In the genomic region with DNA sequence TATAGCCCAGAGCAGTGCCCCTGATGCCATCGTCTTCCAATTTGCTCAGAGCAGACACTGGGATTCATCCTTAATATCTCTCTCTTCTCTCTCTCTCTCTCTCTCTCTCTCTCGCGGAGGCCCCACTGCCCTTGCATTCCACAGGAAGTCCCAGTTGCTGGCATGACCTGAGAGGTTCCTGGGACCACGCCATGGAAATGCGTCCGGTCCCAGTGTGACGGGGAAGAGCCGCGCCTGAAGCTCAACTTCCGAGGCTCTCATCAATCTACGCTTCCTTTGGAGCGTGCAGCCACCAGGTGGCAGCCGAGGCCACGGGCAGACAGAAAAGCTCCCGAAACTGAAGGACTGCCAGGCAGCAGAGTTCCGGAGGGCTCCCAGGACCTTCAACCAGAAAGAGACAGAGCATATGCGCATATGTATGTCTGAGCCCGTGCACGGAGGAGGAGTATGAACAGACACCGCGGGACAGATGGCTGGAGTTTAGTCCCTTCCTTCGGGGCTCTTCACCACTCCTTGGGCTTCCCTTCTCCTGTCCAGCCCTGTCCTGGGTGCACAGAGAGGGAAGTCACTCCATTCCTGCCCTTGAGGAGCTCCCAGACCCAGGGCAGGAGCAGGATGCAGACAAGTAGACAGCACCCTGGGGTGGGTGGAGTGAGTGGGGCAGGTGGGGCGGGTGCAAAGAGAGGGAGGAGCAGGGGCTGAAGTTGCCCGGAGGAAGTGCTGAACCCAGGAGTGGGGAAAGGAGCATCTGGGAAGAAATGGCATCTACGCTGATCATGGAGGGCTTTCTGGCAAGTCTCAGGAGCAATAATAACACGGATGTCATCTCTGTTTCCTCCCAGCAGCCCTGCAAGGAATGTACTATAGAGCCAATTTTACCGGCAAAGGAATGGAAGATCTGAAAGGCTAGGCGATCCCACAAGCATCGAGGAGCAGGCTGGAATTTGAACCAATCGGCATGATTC, we compare ENCODE assay signal across 1 cellular context.
TF ChIP-seq lines count a peak whose summit lies in the region.

No MANE protein-coding gene starts in this region.

TF ChIP-seq in HepG2, 621 proteins besides CTCF, POLR2A, EP300 and RAD21 (continued from another document and continues in another):
- TF ChIP-seq KMT2A (CRISPR knock-in tag; IDR thresholded peaks at IDR 0.05): 0 out of 2 replicates have a peak, but pooled peaks have one; percentile 28
- no peak for TF ChIP-seq ZNF670 (CRISPR knock-in tag; IDR thresholded peaks at IDR 0.05; ENCODE audit: borderline replicate concordance)
- TF ChIP-seq ATRX (CRISPR knock-in tag; IDR thresholded peaks at IDR 0.05; ENCODE audit: borderline replicate concordance): no peak
- peak; percentile 42; the same call in 1 of the 2 replicates for TF ChIP-seq KDM5B (CRISPR knock-in tag; IDR thresholded peaks at IDR 0.05; ENCODE audit: borderline replicate concordance)
- peak; percentile 49; the same call in 1 of the 2 replicates for TF ChIP-seq ZFP41 (CRISPR knock-in tag; IDR thresholded peaks at IDR 0.05; ENCODE audit: borderline replicate concordance)
- no peak for TF ChIP-seq ZNF775 (CRISPR knock-in tag; IDR thresholded peaks at IDR 0.05; ENCODE audit: borderline replicate concordance)
- TF ChIP-seq SNAPC2 (CRISPR knock-in tag; IDR thresholded peaks at IDR 0.05): no peak
- TF ChIP-seq, protein P1, sequence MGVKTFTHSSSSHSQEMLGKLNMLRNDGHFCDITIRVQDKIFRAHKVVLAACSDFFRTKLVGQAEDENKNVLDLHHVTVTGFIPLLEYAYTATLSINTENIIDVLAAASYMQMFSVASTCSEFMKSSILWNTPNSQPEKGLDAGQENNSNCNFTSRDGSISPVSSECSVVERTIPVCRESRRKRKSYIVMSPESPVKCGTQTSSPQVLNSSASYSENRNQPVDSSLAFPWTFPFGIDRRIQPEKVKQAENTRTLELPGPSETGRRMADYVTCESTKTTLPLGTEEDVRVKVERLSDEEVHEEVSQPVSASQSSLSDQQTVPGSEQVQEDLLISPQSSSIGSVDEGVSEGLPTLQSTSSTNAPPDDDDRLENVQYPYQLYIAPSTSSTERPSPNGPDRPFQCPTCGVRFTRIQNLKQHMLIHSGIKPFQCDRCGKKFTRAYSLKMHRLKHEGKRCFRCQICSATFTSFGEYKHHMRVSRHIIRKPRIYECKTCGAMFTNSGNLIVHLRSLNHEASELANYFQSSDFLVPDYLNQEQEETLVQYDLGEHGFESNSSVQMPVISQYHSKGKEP (CRISPR knock-in tag; IDR thresholded peaks at IDR 0.05): no peak
- peak; percentile 58; the same call in 1 of the 2 replicates for TF ChIP-seq YEATS2 (CRISPR knock-in tag; IDR thresholded peaks at IDR 0.05; ENCODE audit: borderline replicate concordance)
- TF ChIP-seq NFE2L1 (CRISPR knock-in tag; IDR thresholded peaks at IDR 0.05; ENCODE audit: borderline replicate concordance): no peak
- no peak for TF ChIP-seq ZNF547 (CRISPR knock-in tag; IDR thresholded peaks at IDR 0.05)
- no peak for TF ChIP-seq SOX6 (IDR thresholded peaks at IDR 0.05)
- TF ChIP-seq SOX6 (CRISPR knock-in tag; IDR thresholded peaks at IDR 0.05): peak; percentile 50; the same call in 1 of the 2 replicates
- TF ChIP-seq, protein P2, sequence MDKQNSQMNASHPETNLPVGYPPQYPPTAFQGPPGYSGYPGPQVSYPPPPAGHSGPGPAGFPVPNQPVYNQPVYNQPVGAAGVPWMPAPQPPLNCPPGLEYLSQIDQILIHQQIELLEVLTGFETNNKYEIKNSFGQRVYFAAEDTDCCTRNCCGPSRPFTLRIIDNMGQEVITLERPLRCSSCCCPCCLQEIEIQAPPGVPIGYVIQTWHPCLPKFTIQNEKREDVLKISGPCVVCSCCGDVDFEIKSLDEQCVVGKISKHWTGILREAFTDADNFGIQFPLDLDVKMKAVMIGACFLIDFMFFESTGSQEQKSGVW (CRISPR knock-in tag; IDR thresholded peaks at IDR 0.05; ENCODE audit: borderline replicate concordance): no peak
- TF ChIP-seq ZSCAN9 (CRISPR knock-in tag; IDR thresholded peaks at IDR 0.05; ENCODE audit: borderline replicate concordance): 0 out of 2 replicates have a peak, but pooled peaks have one; percentile 36
- peak; percentile 29; the same call in 1 of the 2 replicates for TF ChIP-seq FOXA3 (CRISPR knock-in tag; IDR thresholded peaks at IDR 0.05)
- TF ChIP-seq ZMYM3 (CRISPR knock-in tag; IDR thresholded peaks at IDR 0.05): peak; percentile 20; the same call in 1 of the 2 replicates
- TF ChIP-seq ZNF619 (CRISPR knock-in tag; IDR thresholded peaks at IDR 0.05): 0 out of 2 replicates have a peak, but pooled peaks have one; percentile 59
- TF ChIP-seq ZNF121 (CRISPR knock-in tag; IDR thresholded peaks at IDR 0.05): no peak
- peak; percentile 39; the same call in 1 of the 2 replicates for TF ChIP-seq TSC22D2 (CRISPR knock-in tag; IDR thresholded peaks at IDR 0.05; ENCODE audit: borderline replicate concordance)
- peak; percentile 78; the same call in 1 of the 2 replicates for TF ChIP-seq ZBTB21 (CRISPR knock-in tag; IDR thresholded peaks at IDR 0.05)
- TF ChIP-seq ZNF703 (CRISPR knock-in tag; IDR thresholded peaks at IDR 0.05; ENCODE audit: borderline replicate concordance): no peak
- TF ChIP-seq, protein P3, sequence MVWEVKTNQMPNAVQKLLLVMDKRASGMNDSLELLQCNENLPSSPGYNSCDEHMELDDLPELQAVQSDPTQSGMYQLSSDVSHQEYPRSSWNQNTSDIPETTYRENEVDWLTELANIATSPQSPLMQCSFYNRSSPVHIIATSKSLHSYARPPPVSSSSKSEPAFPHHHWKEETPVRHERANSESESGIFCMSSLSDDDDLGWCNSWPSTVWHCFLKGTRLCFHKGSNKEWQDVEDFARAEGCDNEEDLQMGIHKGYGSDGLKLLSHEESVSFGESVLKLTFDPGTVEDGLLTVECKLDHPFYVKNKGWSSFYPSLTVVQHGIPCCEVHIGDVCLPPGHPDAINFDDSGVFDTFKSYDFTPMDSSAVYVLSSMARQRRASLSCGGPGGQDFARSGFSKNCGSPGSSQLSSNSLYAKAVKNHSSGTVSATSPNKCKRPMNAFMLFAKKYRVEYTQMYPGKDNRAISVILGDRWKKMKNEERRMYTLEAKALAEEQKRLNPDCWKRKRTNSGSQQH (CRISPR knock-in tag; IDR thresholded peaks at IDR 0.05; ENCODE audit: low read depth): peak; percentile 66; the same call in 1 of the 2 replicates
- TF ChIP-seq, protein P4, sequence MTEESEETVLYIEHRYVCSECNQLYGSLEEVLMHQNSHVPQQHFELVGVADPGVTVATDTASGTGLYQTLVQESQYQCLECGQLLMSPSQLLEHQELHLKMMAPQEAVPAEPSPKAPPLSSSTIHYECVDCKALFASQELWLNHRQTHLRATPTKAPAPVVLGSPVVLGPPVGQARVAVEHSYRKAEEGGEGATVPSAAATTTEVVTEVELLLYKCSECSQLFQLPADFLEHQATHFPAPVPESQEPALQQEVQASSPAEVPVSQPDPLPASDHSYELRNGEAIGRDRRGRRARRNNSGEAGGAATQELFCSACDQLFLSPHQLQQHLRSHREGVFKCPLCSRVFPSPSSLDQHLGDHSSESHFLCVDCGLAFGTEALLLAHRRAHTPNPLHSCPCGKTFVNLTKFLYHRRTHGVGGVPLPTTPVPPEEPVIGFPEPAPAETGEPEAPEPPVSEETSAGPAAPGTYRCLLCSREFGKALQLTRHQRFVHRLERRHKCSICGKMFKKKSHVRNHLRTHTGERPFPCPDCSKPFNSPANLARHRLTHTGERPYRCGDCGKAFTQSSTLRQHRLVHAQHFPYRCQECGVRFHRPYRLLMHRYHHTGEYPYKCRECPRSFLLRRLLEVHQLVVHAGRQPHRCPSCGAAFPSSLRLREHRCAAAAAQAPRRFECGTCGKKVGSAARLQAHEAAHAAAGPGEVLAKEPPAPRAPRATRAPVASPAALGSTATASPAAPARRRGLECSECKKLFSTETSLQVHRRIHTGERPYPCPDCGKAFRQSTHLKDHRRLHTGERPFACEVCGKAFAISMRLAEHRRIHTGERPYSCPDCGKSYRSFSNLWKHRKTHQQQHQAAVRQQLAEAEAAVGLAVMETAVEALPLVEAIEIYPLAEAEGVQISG (CRISPR knock-in tag; IDR thresholded peaks at IDR 0.05): peak; percentile 54
- peak; percentile 70 for TF ChIP-seq SMC3 (IDR thresholded peaks at IDR 0.05; ENCODE audit: low read length)
- TF ChIP-seq MZF1 (CRISPR knock-in tag; IDR thresholded peaks at IDR 0.05; ENCODE audit: borderline replicate concordance): no peak
- TF ChIP-seq, protein P5, sequence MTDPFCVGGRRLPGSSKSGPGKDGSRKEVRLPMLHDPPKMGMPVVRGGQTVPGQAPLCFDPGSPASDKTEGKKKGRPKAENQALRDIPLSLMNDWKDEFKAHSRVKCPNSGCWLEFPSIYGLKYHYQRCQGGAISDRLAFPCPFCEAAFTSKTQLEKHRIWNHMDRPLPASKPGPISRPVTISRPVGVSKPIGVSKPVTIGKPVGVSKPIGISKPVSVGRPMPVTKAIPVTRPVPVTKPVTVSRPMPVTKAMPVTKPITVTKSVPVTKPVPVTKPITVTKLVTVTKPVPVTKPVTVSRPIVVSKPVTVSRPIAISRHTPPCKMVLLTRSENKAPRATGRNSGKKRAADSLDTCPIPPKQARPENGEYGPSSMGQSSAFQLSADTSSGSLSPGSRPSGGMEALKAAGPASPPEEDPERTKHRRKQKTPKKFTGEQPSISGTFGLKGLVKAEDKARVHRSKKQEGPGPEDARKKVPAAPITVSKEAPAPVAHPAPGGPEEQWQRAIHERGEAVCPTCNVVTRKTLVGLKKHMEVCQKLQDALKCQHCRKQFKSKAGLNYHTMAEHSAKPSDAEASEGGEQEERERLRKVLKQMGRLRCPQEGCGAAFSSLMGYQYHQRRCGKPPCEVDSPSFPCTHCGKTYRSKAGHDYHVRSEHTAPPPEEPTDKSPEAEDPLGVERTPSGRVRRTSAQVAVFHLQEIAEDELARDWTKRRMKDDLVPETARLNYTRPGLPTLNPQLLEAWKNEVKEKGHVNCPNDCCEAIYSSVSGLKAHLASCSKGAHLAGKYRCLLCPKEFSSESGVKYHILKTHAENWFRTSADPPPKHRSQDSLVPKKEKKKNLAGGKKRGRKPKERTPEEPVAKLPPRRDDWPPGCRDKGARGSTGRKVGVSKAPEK (CRISPR knock-in tag; IDR thresholded peaks at IDR 0.05; ENCODE audit: borderline replicate concordance): 0 out of 2 replicates have a peak, but pooled peaks have one; percentile 68
- TF ChIP-seq, protein P6, sequence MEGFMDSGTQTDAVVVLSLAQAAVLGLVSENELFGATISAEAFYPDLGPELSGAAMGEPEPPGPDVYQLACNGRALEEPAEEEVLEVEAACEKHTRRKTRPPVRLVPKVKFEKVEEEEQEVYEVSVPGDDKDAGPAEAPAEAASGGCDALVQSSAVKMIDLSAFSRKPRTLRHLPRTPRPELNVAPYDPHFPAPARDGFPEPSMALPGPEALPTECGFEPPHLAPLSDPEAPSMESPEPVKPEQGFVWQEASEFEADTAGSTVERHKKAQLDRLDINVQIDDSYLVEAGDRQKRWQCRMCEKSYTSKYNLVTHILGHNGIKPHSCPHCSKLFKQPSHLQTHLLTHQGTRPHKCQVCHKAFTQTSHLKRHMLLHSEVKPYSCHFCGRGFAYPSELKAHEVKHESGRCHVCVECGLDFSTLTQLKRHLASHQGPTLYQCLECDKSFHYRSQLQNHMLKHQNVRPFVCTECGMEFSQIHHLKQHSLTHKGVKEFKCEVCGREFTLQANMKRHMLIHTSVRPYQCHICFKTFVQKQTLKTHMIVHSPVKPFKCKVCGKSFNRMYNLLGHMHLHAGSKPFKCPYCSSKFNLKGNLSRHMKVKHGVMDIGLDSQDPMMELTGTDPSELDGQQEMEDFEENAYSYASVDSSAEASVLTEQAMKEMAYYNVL (CRISPR knock-in tag; IDR thresholded peaks at IDR 0.05; ENCODE audit: borderline replicate concordance): peak; percentile 74; the same call in 1 of the 2 replicates
- TF ChIP-seq GPN1 (CRISPR knock-in tag; IDR thresholded peaks at IDR 0.05; ENCODE audit: borderline replicate concordance): no peak
- TF ChIP-seq, protein P7, sequence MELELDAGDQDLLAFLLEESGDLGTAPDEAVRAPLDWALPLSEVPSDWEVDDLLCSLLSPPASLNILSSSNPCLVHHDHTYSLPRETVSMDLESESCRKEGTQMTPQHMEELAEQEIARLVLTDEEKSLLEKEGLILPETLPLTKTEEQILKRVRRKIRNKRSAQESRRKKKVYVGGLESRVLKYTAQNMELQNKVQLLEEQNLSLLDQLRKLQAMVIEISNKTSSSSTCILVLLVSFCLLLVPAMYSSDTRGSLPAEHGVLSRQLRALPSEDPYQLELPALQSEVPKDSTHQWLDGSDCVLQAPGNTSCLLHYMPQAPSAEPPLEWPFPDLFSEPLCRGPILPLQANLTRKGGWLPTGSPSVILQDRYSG (CRISPR knock-in tag; IDR thresholded peaks at IDR 0.05): 0 out of 2 replicates have a peak, but pooled peaks have one; percentile 44
- no peak for TF ChIP-seq ZNF660 (CRISPR knock-in tag; IDR thresholded peaks at IDR 0.05; ENCODE audit: borderline replicate concordance, low read depth)
- TF ChIP-seq, protein P8, sequence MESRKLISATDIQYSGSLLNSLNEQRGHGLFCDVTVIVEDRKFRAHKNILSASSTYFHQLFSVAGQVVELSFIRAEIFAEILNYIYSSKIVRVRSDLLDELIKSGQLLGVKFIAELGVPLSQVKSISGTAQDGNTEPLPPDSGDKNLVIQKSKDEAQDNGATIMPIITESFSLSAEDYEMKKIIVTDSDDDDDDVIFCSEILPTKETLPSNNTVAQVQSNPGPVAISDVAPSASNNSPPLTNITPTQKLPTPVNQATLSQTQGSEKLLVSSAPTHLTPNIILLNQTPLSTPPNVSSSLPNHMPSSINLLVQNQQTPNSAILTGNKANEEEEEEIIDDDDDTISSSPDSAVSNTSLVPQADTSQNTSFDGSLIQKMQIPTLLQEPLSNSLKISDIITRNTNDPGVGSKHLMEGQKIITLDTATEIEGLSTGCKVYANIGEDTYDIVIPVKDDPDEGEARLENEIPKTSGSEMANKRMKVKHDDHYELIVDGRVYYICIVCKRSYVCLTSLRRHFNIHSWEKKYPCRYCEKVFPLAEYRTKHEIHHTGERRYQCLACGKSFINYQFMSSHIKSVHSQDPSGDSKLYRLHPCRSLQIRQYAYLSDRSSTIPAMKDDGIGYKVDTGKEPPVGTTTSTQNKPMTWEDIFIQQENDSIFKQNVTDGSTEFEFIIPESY (CRISPR knock-in tag; IDR thresholded peaks at IDR 0.05): peak; percentile 49; the same call in 1 of the 2 replicates
- TF ChIP-seq IRF2 (CRISPR knock-in tag; IDR thresholded peaks at IDR 0.05): peak; percentile 87; the same call in 1 of the 2 replicates
- TF ChIP-seq CC2D1A (CRISPR knock-in tag; IDR thresholded peaks at IDR 0.05): no peak
- peak; percentile 95 for TF ChIP-seq KAT8 (CRISPR knock-in tag; IDR thresholded peaks at IDR 0.05)
- peak; percentile 25; the same call in 1 of the 2 replicates for TF ChIP-seq FOSL2 (CRISPR knock-in tag; IDR thresholded peaks at IDR 0.05)
- peak; percentile 52 for TF ChIP-seq YY1 (IDR thresholded peaks at IDR 0.05; ENCODE audit: insufficient read depth, insufficient replicate concordance, low read depth, low read length)
- TF ChIP-seq, protein P9, sequence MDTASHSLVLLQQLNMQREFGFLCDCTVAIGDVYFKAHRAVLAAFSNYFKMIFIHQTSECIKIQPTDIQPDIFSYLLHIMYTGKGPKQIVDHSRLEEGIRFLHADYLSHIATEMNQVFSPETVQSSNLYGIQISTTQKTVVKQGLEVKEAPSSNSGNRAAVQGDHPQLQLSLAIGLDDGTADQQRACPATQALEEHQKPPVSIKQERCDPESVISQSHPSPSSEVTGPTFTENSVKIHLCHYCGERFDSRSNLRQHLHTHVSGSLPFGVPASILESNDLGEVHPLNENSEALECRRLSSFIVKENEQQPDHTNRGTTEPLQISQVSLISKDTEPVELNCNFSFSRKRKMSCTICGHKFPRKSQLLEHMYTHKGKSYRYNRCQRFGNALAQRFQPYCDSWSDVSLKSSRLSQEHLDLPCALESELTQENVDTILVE (CRISPR knock-in tag; IDR thresholded peaks at IDR 0.05): peak; percentile 43; the same call in 1 of the 2 replicates
